In genomic region chr11:67002921-67003411, GRCh38 we compare ENCODE assay signal across 27 cellular contexts. TPM values are rescaled to one million over a fixed set of nuclear protein-coding genes. Genes with fewer than 3 reads are reported as not detected.
"Had no signal": no experiment of that assay in that cellular context is flagged by ENCODE, and none has a peak within 500 bp of the region (broad histone marks: within the 10 kb centered on the region; RNA-seq: fewer than 3 reads in every experiment).

No MANE protein-coding gene starts in this region.

- H3K4me1 ChIP-seq: colonic mucosa, esophagus muscularis mucosa, gastrocnemius medialis, left lung, sigmoid colon, upper lobe of right lung had no signal

- H3K27ac Mint-ChIP-seq: activated CD4-positive, alpha-beta memory T cell treated with anti-CD3 and anti-CD28 coated beads for 36 hours; activated CD4-positive, alpha-beta T cell treated with anti-CD3 and anti-CD28 coated beads for 36 hours; activated naive CD8-positive, alpha-beta T cell treated with anti-CD3 and anti-CD28 coated beads for 36 hours; effector memory CD8-positive, alpha-beta T cell; immature natural killer cell; nephron had no signal

- DNase-seq: activated CD4-positive, alpha-beta memory T cell treated with anti-CD3 and anti-CD28 coated beads for 36 hours; activated CD4-positive, alpha-beta T cell treated with anti-CD3 and anti-CD28 coated beads for 36 hours; activated naive CD4-positive, alpha-beta T cell treated with Interleukin-2 at 50 U/mL for 16 hours; activated naive CD8-positive, alpha-beta T cell treated with anti-CD3 and anti-CD28 coated beads for 36 hours; activated T-cell treated with anti-CD3 and anti-CD28 coated beads, Interleukin-2, amount 50 U/mL, for 48 hours; colonic mucosa; dorsolateral prefrontal cortex; effector memory CD8-positive, alpha-beta T cell; gastrocnemius medialis; immature natural killer cell; left lung; sigmoid colon; stimulated activated CD4-positive, alpha-beta T cell treated with anti-CD3 and anti-CD28 coated beads, Interleukin-2, amount 100 ng/mL, for 48 hours; stimulated activated naive CD4-positive, alpha-beta T cell; T-helper 1 cell; T-helper 9 cell; upper lobe of right lung had no signal

- H3K4me3 Mint-ChIP-seq: activated CD4-positive, alpha-beta memory T cell treated with anti-CD3 and anti-CD28 coated beads for 36 hours; activated CD4-positive, alpha-beta T cell treated with anti-CD3 and anti-CD28 coated beads for 36 hours; activated naive CD8-positive, alpha-beta T cell treated with anti-CD3 and anti-CD28 coated beads for 36 hours; effector memory CD8-positive, alpha-beta T cell; immature natural killer cell; nephron had no signal

- H3K9me3 ChIP-seq: colonic mucosa, esophagus muscularis mucosa, gastrocnemius medialis, left lung, sigmoid colon, upper lobe of right lung had no signal

- H3K4me3 ChIP-seq: colonic mucosa, dorsolateral prefrontal cortex, esophagus muscularis mucosa, gastrocnemius medialis, left lung, sigmoid colon, smooth muscle cell, upper lobe of right lung had no signal

- H3K9me3 Mint-ChIP-seq: activated CD4-positive, alpha-beta memory T cell treated with anti-CD3 and anti-CD28 coated beads for 36 hours; activated naive CD8-positive, alpha-beta T cell treated with anti-CD3 and anti-CD28 coated beads for 36 hours; effector memory CD8-positive, alpha-beta T cell; immature natural killer cell; nephron had no signal

- H3K36me3 ChIP-seq: colonic mucosa, esophagus muscularis mucosa, gastrocnemius medialis, left lung, sigmoid colon, upper lobe of right lung had no signal

- H3K27ac ChIP-seq: colonic mucosa, dorsolateral prefrontal cortex, esophagus muscularis mucosa, gastrocnemius medialis, left lung, sigmoid colon, upper lobe of right lung had no signal

- H3K4me2 ChIP-seq: smooth muscle cell had no signal

- H3K27me3 Mint-ChIP-seq: activated CD4-positive, alpha-beta memory T cell treated with anti-CD3 and anti-CD28 coated beads for 36 hours; activated naive CD8-positive, alpha-beta T cell treated with anti-CD3 and anti-CD28 coated beads for 36 hours had no signal

- H3K36me3 Mint-ChIP-seq: activated CD4-positive, alpha-beta memory T cell treated with anti-CD3 and anti-CD28 coated beads for 36 hours; activated naive CD8-positive, alpha-beta T cell treated with anti-CD3 and anti-CD28 coated beads for 36 hours; immature natural killer cell had no signal

- ATAC-seq: activated CD4-positive, alpha-beta T cell treated with anti-CD3 and anti-CD28 coated beads for 36 hours; effector memory CD8-positive, alpha-beta T cell; gastrocnemius medialis; left lung; upper lobe of right lung had no signal

- H3K4me1 Mint-ChIP-seq: activated CD4-positive, alpha-beta T cell treated with anti-CD3 and anti-CD28 coated beads for 36 hours; activated naive CD8-positive, alpha-beta T cell treated with anti-CD3 and anti-CD28 coated beads for 36 hours; immature natural killer cell; nephron had no signal

- H3K27me3 ChIP-seq: colonic mucosa, dorsolateral prefrontal cortex, esophagus muscularis mucosa, gastrocnemius medialis, left lung, sigmoid colon, upper lobe of right lung had no signal

RNA-seq across cellular contexts. Expression of gene SYT12, which starts 20.0 kb away (rescaled TPM):
- total RNA-seq: activated CD4-positive, alpha-beta memory T cell treated with anti-CD3 and anti-CD28 coated beads for 36 hours; activated naive CD8-positive, alpha-beta T cell treated with anti-CD3 and anti-CD28 coated beads for 36 hours; myocyte; sigmoid colon; upper lobe of right lung had no signal
- polyA plus RNA-seq: immature natural killer cell had no signal

RNA-seq across cellular contexts. Expression of gene C11orf86, which starts 27.9 kb away (rescaled TPM):
- total RNA-seq: activated CD4-positive, alpha-beta memory T cell treated with anti-CD3 and anti-CD28 coated beads for 36 hours; activated CD4-positive, alpha-beta T cell treated with anti-CD3 and anti-CD28 coated beads for 36 hours; activated naive CD8-positive, alpha-beta T cell treated with anti-CD3 and anti-CD28 coated beads for 36 hours; bronchial epithelial cell; dorsolateral prefrontal cortex; esophagus muscularis mucosa; gastrocnemius medialis; kidney epithelial cell; left lung; lung microvascular endothelial cell; mononuclear cell; myocyte; posterior vena cava; renal cortical epithelial cell; sigmoid colon; smooth muscle cell; upper lobe of right lung had no signal
- polyA plus RNA-seq: immature natural killer cell, smooth muscle cell had no signal

RNA-seq across cellular contexts. Expression of gene RHOD, which starts 53.7 kb away (rescaled TPM):
- polyA plus RNA-seq: immature natural killer cell had no signal
